8 cellular contexts compared by ENCODE assay signal in the genomic region with DNA sequence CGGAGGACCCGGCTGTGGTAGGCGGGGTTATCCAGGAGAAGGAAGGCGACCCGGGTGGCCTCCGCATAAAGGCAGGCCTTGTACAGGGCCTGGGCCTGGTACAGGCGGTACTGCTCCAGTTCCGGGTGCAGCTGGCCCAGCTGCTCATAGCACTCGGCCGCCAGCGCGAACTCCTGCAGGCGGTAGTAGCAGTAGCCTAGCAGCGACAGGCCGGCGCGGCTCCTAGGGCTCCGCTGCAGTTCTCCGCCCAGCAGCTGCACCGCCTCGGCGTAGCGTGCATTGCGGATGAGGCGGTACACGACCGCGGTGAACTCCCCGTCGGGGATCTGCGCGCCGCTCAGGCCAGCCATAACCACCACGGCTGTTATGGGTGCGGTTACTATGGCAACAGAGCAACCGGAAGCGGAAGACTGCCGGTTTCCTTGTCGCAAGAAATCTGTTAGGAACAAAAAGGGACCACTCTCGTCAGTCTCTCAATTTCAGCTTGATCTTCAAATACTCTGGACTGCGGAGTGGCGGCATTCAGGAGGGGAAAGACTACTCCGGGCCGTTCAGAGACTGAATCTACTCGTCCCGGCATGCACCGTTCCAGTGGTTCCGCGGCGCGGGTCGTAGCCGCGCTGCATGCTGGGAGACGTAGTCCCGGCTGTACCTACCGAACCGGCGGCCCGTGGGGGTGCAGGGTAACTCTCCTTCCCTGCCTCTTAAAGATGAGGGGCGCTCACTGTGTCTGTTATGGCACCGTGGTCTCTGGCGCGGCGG.
DNase-seq lines count a peak whose midpoint lies in the region; ATAC-seq and TF ChIP-seq lines count a peak whose summit lies in the region.

No MANE protein-coding gene starts in this region.

- H3K9ac ChIP-seq in liver (ENCODE audit: low read depth in 1 of 2, low read length in 2 of 2) = peak overlapping the region; percentile 69 to 81

- no peaks in the 10 kb centered on the region for H3K27me3 ChIP-seq in liver (ENCODE audit: control insufficient read depth in 4 of 4, insufficient read depth in 4 of 4, low read length in 3 of 4)

- ATAC-seq in GM19397 (IDR thresholded peaks at IDR 0.05; ENCODE audit: unreplicated experiment) (peak; percentile 95), HG03558 (IDR thresholded peaks at IDR 0.05; ENCODE audit: extremely low read depth, unreplicated experiment) (peak; percentile 76)

- H3K9me3 ChIP-seq in liver (ENCODE audit: control insufficient read depth in 4 of 4, low read length in 3 of 4) = no peaks in the 10 kb centered on the region

- WGBS in liver = 1% methylated on average over 65 of the region's 65 CpGs

- no peaks in the 10 kb centered on the region for H3K36me3 Mint-ChIP-seq in CD14-positive monocyte

- H3K27ac Mint-ChIP-seq in CD14-positive monocyte = peak overlapping the region; percentile 99 to 100 (median 100)

- H3K9me3 Mint-ChIP-seq in CD14-positive monocyte = peaks cover 0 to 3% (median 0%) of the 10 kb centered on the region in 7 donors

- peak overlapping the region; percentile 92 to 97 for H3K4me3 Mint-ChIP-seq in CD14-positive monocyte

- H3K27me3 Mint-ChIP-seq in CD14-positive monocyte (ENCODE audit: low read depth in 3 of 3) = peaks cover 0 to 2% (median 0%) of the 10 kb centered on the region in 3 donors

- peak in 1 of 2 donors; percentile 8 for TF ChIP-seq RAD21 in liver (IDR thresholded peaks at IDR 0.05)

- peak overlapping the region; percentile 88 to 94 for H3K27ac ChIP-seq in liver (ENCODE audit: low read depth in 1 of 2, low read length in 2 of 2)

- peaks cover 0 to 10% (median 4%) of the 10 kb centered on the region in 4 donors for H3K4me1 ChIP-seq in liver (ENCODE audit: control insufficient read depth in 4 of 4, insufficient read depth in 4 of 4, low read length in 3 of 4)

- intact Hi-C loops in CD14-positive monocyte (cut with micrococcal nuclease) = loop anchor here (2.0 to 5.0 kb wide), 2 partner anchors 65 to 66 kb away; a partner anchor contains a TSS

- H3K4me3 ChIP-seq in liver (ENCODE audit: low read depth in 1 of 3, low read length in 3 of 3) = peak overlapping the region; percentile 66 to 88 (median 76)

- H3K4me1 Mint-ChIP-seq in CD14-positive monocyte = peaks cover 12% of the 10 kb centered on the region

- no peaks in the 10 kb centered on the region for H3K36me3 ChIP-seq in liver (ENCODE audit: control insufficient read depth in 4 of 4, insufficient read depth in 3 of 4, low read depth in 1 of 4, low read length in 3 of 4)

- TF ChIP-seq CTCF in CD14-positive monocyte (IDR thresholded peaks at IDR 0.05) (no peak), liver (IDR thresholded peaks at IDR 0.05; ENCODE audit: low read depth, low read length, missing input control) (no peak)

- DNase-seq in CD14-positive monocyte (ENCODE audit: low spot score) (peak; percentile 92), NCI-H748 (lab: John Stamatoyannopoulos, UW; ENCODE audit: unreplicated experiment) (peak; percentile 96), dermis microvascular lymphatic vessel endothelial cell (ENCODE audit: low read depth in 2 of 2) (peak; percentile 83 to 89)
- peak; percentile 84 to 87 for DNase-seq in activated CD4-positive, alpha-beta T cell treated with anti-CD3 and anti-CD28 coated beads, Interleukin-2, amount 50 U/mL, for 48 hours
- DNase-seq in stimulated activated CD4-positive, alpha-beta T cell treated with anti-CD3 and anti-CD28 coated beads, Interleukin-2, amount 100 ng/mL, for 48 hours = peak; percentile 77 to 80

TF ChIP-seq in liver, 16 proteins besides CTCF, POLR2A, EP300 and RAD21:
- TF ChIP-seq HNF4G (IDR thresholded peaks at IDR 0.05) (no peak), FOXA2 (IDR thresholded peaks at IDR 0.05) (no peak), SP1 (IDR thresholded peaks at IDR 0.05) (peak; percentile 13), HNF4A (conservative IDR thresholded peaks at IDR 0.05) (no peak), JUND (IDR thresholded peaks at IDR 0.05) (no peak), YY1 (IDR thresholded peaks at IDR 0.05) (peak; percentile 95), RXRA (IDR thresholded peaks at IDR 0.05) (no peak), NR2F2 (IDR thresholded peaks at IDR 0.05) (no peak), EGR1 (IDR thresholded peaks at IDR 0.05; ENCODE audit: low read depth in 2 of 2) (no peak), TAF1 (conservative IDR thresholded peaks at IDR 0.05) (no peak), FOXA1 (IDR thresholded peaks at IDR 0.05) (no peak), GABPA (IDR thresholded peaks at IDR 0.05 in 1 of 2, conservative IDR thresholded peaks at IDR 0.05 in 1 of 2) (peak; percentile 76 to 91)
- TF ChIP-seq, protein P1, sequence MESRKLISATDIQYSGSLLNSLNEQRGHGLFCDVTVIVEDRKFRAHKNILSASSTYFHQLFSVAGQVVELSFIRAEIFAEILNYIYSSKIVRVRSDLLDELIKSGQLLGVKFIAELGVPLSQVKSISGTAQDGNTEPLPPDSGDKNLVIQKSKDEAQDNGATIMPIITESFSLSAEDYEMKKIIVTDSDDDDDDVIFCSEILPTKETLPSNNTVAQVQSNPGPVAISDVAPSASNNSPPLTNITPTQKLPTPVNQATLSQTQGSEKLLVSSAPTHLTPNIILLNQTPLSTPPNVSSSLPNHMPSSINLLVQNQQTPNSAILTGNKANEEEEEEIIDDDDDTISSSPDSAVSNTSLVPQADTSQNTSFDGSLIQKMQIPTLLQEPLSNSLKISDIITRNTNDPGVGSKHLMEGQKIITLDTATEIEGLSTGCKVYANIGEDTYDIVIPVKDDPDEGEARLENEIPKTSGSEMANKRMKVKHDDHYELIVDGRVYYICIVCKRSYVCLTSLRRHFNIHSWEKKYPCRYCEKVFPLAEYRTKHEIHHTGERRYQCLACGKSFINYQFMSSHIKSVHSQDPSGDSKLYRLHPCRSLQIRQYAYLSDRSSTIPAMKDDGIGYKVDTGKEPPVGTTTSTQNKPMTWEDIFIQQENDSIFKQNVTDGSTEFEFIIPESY (IDR thresholded peaks at IDR 0.05) = no peak
- TF ChIP-seq, protein P2, sequence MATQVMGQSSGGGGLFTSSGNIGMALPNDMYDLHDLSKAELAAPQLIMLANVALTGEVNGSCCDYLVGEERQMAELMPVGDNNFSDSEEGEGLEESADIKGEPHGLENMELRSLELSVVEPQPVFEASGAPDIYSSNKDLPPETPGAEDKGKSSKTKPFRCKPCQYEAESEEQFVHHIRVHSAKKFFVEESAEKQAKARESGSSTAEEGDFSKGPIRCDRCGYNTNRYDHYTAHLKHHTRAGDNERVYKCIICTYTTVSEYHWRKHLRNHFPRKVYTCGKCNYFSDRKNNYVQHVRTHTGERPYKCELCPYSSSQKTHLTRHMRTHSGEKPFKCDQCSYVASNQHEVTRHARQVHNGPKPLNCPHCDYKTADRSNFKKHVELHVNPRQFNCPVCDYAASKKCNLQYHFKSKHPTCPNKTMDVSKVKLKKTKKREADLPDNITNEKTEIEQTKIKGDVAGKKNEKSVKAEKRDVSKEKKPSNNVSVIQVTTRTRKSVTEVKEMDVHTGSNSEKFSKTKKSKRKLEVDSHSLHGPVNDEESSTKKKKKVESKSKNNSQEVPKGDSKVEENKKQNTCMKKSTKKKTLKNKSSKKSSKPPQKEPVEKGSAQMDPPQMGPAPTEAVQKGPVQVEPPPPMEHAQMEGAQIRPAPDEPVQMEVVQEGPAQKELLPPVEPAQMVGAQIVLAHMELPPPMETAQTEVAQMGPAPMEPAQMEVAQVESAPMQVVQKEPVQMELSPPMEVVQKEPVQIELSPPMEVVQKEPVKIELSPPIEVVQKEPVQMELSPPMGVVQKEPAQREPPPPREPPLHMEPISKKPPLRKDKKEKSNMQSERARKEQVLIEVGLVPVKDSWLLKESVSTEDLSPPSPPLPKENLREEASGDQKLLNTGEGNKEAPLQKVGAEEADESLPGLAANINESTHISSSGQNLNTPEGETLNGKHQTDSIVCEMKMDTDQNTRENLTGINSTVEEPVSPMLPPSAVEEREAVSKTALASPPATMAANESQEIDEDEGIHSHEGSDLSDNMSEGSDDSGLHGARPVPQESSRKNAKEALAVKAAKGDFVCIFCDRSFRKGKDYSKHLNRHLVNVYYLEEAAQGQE (IDR thresholded peaks at IDR 0.05) = no peak
- TF ChIP-seq, protein P3, sequence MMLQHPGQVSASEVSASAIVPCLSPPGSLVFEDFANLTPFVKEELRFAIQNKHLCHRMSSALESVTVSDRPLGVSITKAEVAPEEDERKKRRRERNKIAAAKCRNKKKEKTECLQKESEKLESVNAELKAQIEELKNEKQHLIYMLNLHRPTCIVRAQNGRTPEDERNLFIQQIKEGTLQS (IDR thresholded peaks at IDR 0.05) = no peak
- TF ChIP-seq, protein P4, sequence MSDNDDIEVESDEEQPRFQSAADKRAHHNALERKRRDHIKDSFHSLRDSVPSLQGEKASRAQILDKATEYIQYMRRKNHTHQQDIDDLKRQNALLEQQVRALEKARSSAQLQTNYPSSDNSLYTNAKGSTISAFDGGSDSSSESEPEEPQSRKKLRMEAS (IDR thresholded peaks at IDR 0.05) = peak; percentile 68

Comparison
In these comparisons a context has a peak if more than half of its experiments do, and no peak if none do; other contexts are left out.
1. Peak in every context shown above with its lines: DNase-seq, ATAC-seq, H3K4me3 ChIP-seq and H3K27ac ChIP-seq.